10 cellular contexts compared by ENCODE assay signal in genomic region chr12:124006582-124007170, GRCh38. TPM values are rescaled to one million over a fixed set of nuclear protein-coding genes. Genes with fewer than 3 reads are reported as not detected.
DNase-seq lines count a peak whose midpoint lies in the region; ATAC-seq lines count a peak whose summit lies in the region.
"Had no signal": no experiment of that assay in that cellular context is flagged by ENCODE, and none has a peak within 500 bp of the region (broad histone marks: within the 10 kb centered on the region; RNA-seq: fewer than 3 reads in every experiment).

No MANE protein-coding gene starts in this region.

- peak overlapping the region; percentile 19 for H3K27ac Mint-ChIP-seq in activated naive CD4-positive, alpha-beta T cell treated with anti-CD3 and anti-CD28 coated beads for 36 hours
- peak overlapping the region; percentile 27 for H3K27ac Mint-ChIP-seq in activated naive CD8-positive, alpha-beta T cell treated with anti-CD3 and anti-CD28 coated beads, Interleukin-2, amount 50 U/mL, for 24 hours
- H3K27ac Mint-ChIP-seq in stimulated activated naive CD8-positive, alpha-beta T cell treated with anti-CD3 and anti-CD28 coated beads, Interleukin-15, amount 100 ng/mL, for 72 hours = peak overlapping the region; percentile 33 to 66

- peaks cover 32% of the 10 kb centered on the region for H3K4me1 Mint-ChIP-seq in activated naive CD4-positive, alpha-beta T cell treated with anti-CD3 and anti-CD28 coated beads for 36 hours (ENCODE audit: low read depth)
- H3K4me1 Mint-ChIP-seq in activated naive CD8-positive, alpha-beta T cell treated with anti-CD3 and anti-CD28 coated beads, Interleukin-2, amount 50 U/mL, for 24 hours = peaks cover 23% of the 10 kb centered on the region
- H3K4me1 Mint-ChIP-seq in stimulated activated naive CD8-positive, alpha-beta T cell treated with anti-CD3 and anti-CD28 coated beads, Interleukin-15, amount 100 ng/mL, for 72 hours = peaks cover 34% of the 10 kb centered on the region

- CTCF ChIA-PET in activated naive CD4-positive, alpha-beta T cell treated with anti-CD3 and anti-CD28 coated beads for 36 hours (lab: Charles Lee) = interaction anchor here (0.7 to 1.7 kb wide), 3 partner anchors 10 to 45 kb away, joined by 3 read pairs; no protein-coding TSS in a partner anchor

- no peaks in the 10 kb centered on the region for H3K27me3 Mint-ChIP-seq in activated naive CD4-positive, alpha-beta T cell treated with anti-CD3 and anti-CD28 coated beads for 36 hours (ENCODE audit: low read depth)
- no peaks in the 10 kb centered on the region for H3K27me3 Mint-ChIP-seq in activated naive CD8-positive, alpha-beta T cell treated with anti-CD3 and anti-CD28 coated beads, Interleukin-2, amount 50 U/mL, for 24 hours
- no peaks in the 10 kb centered on the region for H3K27me3 Mint-ChIP-seq in stimulated activated naive CD8-positive, alpha-beta T cell treated with anti-CD3 and anti-CD28 coated beads, Interleukin-15, amount 100 ng/mL, for 72 hours

- DNase-seq in activated naive CD4-positive, alpha-beta T cell treated with anti-CD3 and anti-CD28 coated beads for 36 hours = peak; percentile 70
- DNase-seq in activated naive CD4-positive, alpha-beta T cell treated with Interleukin-2 at 50 U/mL for 16 hours = no peak
- DNase-seq in activated naive CD8-positive, alpha-beta T cell treated with anti-CD3 and anti-CD28 coated beads, Interleukin-2, amount 50 U/mL, for 24 hours = peak; percentile 7
- peak in 1 of 2 donors; percentile 15 for DNase-seq in stimulated activated naive CD8-positive, alpha-beta T cell treated with anti-CD3 and anti-CD28 coated beads, Interleukin-15, amount 100 ng/mL, for 72 hours
- DNase-seq in HuH-7 (ENCODE audit: low spot score) (no peak), HPDE6-E6E7 (ENCODE audit: extremely low spot score) (no peak), NCI-H146 treated with DMSO at 0.1 percent for 48 hours (lab: John Stamatoyannopoulos, UW; ENCODE audit: unreplicated experiment) (no peak)
- DNase-seq: NCI-H748 treated with DMSO at 0.1 percent for 48 hours, retina had no signal

- intact Hi-C loops in activated naive CD4-positive, alpha-beta T cell treated with anti-CD3 and anti-CD28 coated beads for 36 hours (cut with micrococcal nuclease) = loop anchor here (2.0 to 10.0 kb wide), 2 partner anchors 36 to 642 kb away; partner anchors contain the start of gene SBNO1

- H3K9me3 Mint-ChIP-seq in activated naive CD4-positive, alpha-beta T cell treated with anti-CD3 and anti-CD28 coated beads for 36 hours = no peaks in the 10 kb centered on the region
- no peaks in the 10 kb centered on the region for H3K9me3 Mint-ChIP-seq in activated naive CD8-positive, alpha-beta T cell treated with anti-CD3 and anti-CD28 coated beads, Interleukin-2, amount 50 U/mL, for 24 hours
- H3K9me3 Mint-ChIP-seq in stimulated activated naive CD8-positive, alpha-beta T cell treated with anti-CD3 and anti-CD28 coated beads, Interleukin-15, amount 100 ng/mL, for 72 hours = no peaks in the 10 kb centered on the region

- peak overlapping the region; percentile 30 for H3K4me3 Mint-ChIP-seq in activated naive CD4-positive, alpha-beta T cell treated with anti-CD3 and anti-CD28 coated beads for 36 hours
- peak overlapping the region; percentile 21 for H3K4me3 Mint-ChIP-seq in activated naive CD8-positive, alpha-beta T cell treated with anti-CD3 and anti-CD28 coated beads, Interleukin-2, amount 50 U/mL, for 24 hours
- peak overlapping the region; percentile 58 to 67 for H3K4me3 Mint-ChIP-seq in stimulated activated naive CD8-positive, alpha-beta T cell treated with anti-CD3 and anti-CD28 coated beads, Interleukin-15, amount 100 ng/mL, for 72 hours

- no peaks in the 10 kb centered on the region for H3K36me3 Mint-ChIP-seq in activated naive CD4-positive, alpha-beta T cell treated with anti-CD3 and anti-CD28 coated beads for 36 hours (ENCODE audit: low read depth)
- peaks cover 14% of the 10 kb centered on the region for H3K36me3 Mint-ChIP-seq in activated naive CD8-positive, alpha-beta T cell treated with anti-CD3 and anti-CD28 coated beads, Interleukin-2, amount 50 U/mL, for 24 hours (ENCODE audit: low read depth)

- peak; percentile 69 for ATAC-seq in HG03159 (IDR thresholded peaks at IDR 0.05; ENCODE audit: unreplicated experiment)
- ATAC-seq in activated naive CD8-positive, alpha-beta T cell treated with anti-CD3 and anti-CD28 coated beads, Interleukin-2, amount 50 U/mL, for 24 hours = no peak
- peak; percentile 74 for ATAC-seq in stimulated activated naive CD8-positive, alpha-beta T cell treated with anti-CD3 and anti-CD28 coated beads, Interleukin-15, amount 100 ng/mL, for 72 hours

RNA-seq across cellular contexts. Expression of gene ZNF664, which starts 33.7 kb away (rescaled TPM):
- 10 to 100 TPM; 42.2 to 46.0 TPM for total RNA-seq in activated naive CD4-positive, alpha-beta T cell treated with anti-CD3 and anti-CD28 coated beads for 36 hours

RNA-seq across cellular contexts. Expression of gene CCDC92, which starts 34.0 kb away (rescaled TPM):
- total RNA-seq in activated naive CD4-positive, alpha-beta T cell treated with anti-CD3 and anti-CD28 coated beads for 36 hours = 1 to 10 TPM; 3.3 to 3.7 TPM

Comparison
In these comparisons a context has a peak if more than half of its experiments do, and no peak if none do; other contexts are left out.
1. DNase-seq: peak in activated naive CD4-positive, alpha-beta T cell treated with anti-CD3 and anti-CD28 coated beads for 36 hours (single experiment) and activated naive CD8-positive, alpha-beta T cell treated with anti-CD3 and anti-CD28 coated beads, Interleukin-2, amount 50 U/mL, for 24 hours (single experiment); none in activated naive CD4-positive, alpha-beta T cell treated with Interleukin-2 at 50 U/mL for 16 hours (single experiment), HuH-7 (single experiment), HPDE6-E6E7 (single experiment) and NCI-H146 treated with DMSO at 0.1 percent for 48 hours (single experiment).
2. Peak in every context shown above with its lines, with median percentiles within 50 percentile points of each other: H3K27ac Mint-ChIP-seq and H3K4me3 Mint-ChIP-seq.